Comparison of ENCODE assay signal across 1 cellular context in the genomic region with DNA sequence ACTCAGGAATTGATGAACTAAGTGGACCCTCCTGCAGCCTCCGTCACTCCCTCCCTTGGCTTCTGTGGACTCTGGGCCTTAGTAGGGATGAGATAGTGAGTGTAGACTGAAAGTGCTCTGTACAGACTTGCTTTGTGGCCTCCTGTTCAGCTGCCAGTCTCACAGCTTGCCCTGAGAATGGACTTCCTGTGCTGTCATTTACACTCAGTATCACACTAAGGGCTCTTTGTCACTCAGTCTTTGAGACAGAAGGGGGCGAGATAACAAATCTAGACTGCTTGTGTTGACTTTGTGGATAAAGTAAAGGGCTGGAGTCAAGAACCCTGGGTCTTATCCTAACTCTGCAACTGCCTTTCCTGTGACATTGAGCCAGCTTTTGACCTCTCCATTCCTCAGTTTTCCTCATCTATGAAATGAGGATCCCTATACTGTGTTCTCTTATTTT.
TF ChIP-seq lines count a peak whose summit lies in the region.

No MANE protein-coding gene starts in this region.

TF ChIP-seq in HepG2, 621 proteins besides CTCF, POLR2A, EP300 and RAD21 (continued from another document and continues in another):
- TF ChIP-seq, protein P1, sequence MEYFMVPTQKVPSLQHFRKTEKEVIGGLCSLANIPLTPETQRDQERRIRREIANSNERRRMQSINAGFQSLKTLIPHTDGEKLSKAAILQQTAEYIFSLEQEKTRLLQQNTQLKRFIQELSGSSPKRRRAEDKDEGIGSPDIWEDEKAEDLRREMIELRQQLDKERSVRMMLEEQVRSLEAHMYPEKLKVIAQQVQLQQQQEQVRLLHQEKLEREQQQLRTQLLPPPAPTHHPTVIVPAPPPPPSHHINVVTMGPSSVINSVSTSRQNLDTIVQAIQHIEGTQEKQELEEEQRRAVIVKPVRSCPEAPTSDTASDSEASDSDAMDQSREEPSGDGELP (IDR thresholded peaks at IDR 0.05; ENCODE audit: borderline replicate concordance, low read depth), result peak; percentile 30; the same call in 1 of the 2 replicates
- TF ChIP-seq, protein P2, sequence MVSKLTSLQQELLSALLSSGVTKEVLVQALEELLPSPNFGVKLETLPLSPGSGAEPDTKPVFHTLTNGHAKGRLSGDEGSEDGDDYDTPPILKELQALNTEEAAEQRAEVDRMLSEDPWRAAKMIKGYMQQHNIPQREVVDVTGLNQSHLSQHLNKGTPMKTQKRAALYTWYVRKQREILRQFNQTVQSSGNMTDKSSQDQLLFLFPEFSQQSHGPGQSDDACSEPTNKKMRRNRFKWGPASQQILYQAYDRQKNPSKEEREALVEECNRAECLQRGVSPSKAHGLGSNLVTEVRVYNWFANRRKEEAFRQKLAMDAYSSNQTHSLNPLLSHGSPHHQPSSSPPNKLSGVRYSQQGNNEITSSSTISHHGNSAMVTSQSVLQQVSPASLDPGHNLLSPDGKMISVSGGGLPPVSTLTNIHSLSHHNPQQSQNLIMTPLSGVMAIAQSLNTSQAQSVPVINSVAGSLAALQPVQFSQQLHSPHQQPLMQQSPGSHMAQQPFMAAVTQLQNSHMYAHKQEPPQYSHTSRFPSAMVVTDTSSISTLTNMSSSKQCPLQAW (CRISPR knock-in tag; IDR thresholded peaks at IDR 0.05), result no peak
- TF ChIP-seq ZFP1 (CRISPR knock-in tag; IDR thresholded peaks at IDR 0.05) (no peak), TBL1XR1 (IDR thresholded peaks at IDR 0.05; ENCODE audit: borderline replicate concordance, low read length, partially characterized antibody) (no peak), MEIS1 (CRISPR knock-in tag; IDR thresholded peaks at IDR 0.05; ENCODE audit: borderline replicate concordance) (no peak), RAD51 (IDR thresholded peaks at IDR 0.05; ENCODE audit: borderline replicate concordance) (no peak), KDM4B (CRISPR knock-in tag; IDR thresholded peaks at IDR 0.05) (no peak), MTA1 (CRISPR knock-in tag; IDR thresholded peaks at IDR 0.05; ENCODE audit: borderline replicate concordance) (no peak), ZNF362 (CRISPR knock-in tag; IDR thresholded peaks at IDR 0.05; ENCODE audit: borderline replicate concordance) (no peak; the same call in 1 of the 2 replicates), MIXL1 (CRISPR knock-in tag; IDR thresholded peaks at IDR 0.05) (peak; percentile 52; the same call in 1 of the 2 replicates), CENPBD1 (CRISPR knock-in tag; IDR thresholded peaks at IDR 0.05; ENCODE audit: borderline replicate concordance, low read depth) (no peak), ZNF251 (CRISPR knock-in tag; IDR thresholded peaks at IDR 0.05) (no peak), ZNF143 (CRISPR knock-in tag; IDR thresholded peaks at IDR 0.05) (no peak), MTERF4 (CRISPR knock-in tag; IDR thresholded peaks at IDR 0.05) (no peak), HNRNPL (IDR thresholded peaks at IDR 0.05; ENCODE audit: low read depth, low read length) (no peak), FOXO1 (CRISPR knock-in tag; IDR thresholded peaks at IDR 0.05) (peak; percentile 13; the same call in 1 of the 2 replicates), GATAD2A (CRISPR knock-in tag; IDR thresholded peaks at IDR 0.05) (peak; percentile 64; the same call in 1 of the 2 replicates), ZSCAN22 (CRISPR knock-in tag; IDR thresholded peaks at IDR 0.05) (no peak), BATF2 (CRISPR knock-in tag; IDR thresholded peaks at IDR 0.05) (no peak), ZFAT (CRISPR knock-in tag; conservative IDR thresholded peaks at IDR 0.05) (no peak), ASH2L (IDR thresholded peaks at IDR 0.05; ENCODE audit: insufficient read length, low read depth, low read length) (peak; percentile 44), ZNF563 (CRISPR knock-in tag; IDR thresholded peaks at IDR 0.05) (no peak), ZNF446 (CRISPR knock-in tag; IDR thresholded peaks at IDR 0.05) (no peak), ZNF383 (CRISPR knock-in tag; IDR thresholded peaks at IDR 0.05; ENCODE audit: borderline replicate concordance) (no peak)
- TF ChIP-seq, protein P3, sequence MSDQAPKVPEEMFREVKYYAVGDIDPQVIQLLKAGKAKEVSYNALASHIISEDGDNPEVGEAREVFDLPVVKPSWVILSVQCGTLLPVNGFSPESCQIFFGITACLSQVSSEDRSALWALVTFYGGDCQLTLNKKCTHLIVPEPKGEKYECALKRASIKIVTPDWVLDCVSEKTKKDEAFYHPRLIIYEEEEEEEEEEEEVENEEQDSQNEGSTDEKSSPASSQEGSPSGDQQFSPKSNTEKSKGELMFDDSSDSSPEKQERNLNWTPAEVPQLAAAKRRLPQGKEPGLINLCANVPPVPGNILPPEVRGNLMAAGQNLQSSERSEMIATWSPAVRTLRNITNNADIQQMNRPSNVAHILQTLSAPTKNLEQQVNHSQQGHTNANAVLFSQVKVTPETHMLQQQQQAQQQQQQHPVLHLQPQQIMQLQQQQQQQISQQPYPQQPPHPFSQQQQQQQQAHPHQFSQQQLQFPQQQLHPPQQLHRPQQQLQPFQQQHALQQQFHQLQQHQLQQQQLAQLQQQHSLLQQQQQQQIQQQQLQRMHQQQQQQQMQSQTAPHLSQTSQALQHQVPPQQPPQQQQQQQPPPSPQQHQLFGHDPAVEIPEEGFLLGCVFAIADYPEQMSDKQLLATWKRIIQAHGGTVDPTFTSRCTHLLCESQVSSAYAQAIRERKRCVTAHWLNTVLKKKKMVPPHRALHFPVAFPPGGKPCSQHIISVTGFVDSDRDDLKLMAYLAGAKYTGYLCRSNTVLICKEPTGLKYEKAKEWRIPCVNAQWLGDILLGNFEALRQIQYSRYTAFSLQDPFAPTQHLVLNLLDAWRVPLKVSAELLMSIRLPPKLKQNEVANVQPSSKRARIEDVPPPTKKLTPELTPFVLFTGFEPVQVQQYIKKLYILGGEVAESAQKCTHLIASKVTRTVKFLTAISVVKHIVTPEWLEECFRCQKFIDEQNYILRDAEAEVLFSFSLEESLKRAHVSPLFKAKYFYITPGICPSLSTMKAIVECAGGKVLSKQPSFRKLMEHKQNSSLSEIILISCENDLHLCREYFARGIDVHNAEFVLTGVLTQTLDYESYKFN (CRISPR knock-in tag; conservative IDR thresholded peaks at IDR 0.05), result peak; percentile 58; the same call in 1 of the 2 replicates
- TF ChIP-seq, protein P4, sequence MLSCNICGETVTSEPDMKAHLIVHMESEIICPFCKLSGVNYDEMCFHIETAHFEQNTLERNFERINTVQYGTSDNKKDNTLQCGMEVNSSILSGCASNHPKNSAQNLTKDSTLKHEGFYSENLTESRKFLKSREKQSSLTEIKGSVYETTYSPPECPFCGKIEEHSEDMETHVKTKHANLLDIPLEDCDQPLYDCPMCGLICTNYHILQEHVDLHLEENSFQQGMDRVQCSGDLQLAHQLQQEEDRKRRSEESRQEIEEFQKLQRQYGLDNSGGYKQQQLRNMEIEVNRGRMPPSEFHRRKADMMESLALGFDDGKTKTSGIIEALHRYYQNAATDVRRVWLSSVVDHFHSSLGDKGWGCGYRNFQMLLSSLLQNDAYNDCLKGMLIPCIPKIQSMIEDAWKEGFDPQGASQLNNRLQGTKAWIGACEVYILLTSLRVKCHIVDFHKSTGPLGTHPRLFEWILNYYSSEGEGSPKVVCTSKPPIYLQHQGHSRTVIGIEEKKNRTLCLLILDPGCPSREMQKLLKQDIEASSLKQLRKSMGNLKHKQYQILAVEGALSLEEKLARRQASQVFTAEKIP (CRISPR knock-in tag; IDR thresholded peaks at IDR 0.05; ENCODE audit: borderline replicate concordance), result no peak
- TF ChIP-seq, protein P5, sequence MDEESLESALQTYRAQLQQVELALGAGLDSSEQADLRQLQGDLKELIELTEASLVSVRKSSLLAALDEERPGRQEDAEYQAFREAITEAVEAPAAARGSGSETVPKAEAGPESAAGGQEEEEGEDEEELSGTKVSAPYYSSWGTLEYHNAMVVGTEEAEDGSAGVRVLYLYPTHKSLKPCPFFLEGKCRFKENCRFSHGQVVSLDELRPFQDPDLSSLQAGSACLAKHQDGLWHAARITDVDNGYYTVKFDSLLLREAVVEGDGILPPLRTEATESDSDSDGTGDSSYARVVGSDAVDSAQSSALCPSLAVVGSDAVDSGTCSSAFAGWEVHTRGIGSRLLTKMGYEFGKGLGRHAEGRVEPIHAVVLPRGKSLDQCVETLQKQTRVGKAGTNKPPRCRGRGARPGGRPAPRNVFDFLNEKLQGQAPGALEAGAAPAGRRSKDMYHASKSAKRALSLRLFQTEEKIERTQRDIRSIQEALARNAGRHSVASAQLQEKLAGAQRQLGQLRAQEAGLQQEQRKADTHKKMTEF (CRISPR knock-in tag; IDR thresholded peaks at IDR 0.05), result 0 out of 2 replicates have a peak, but pooled peaks have one; percentile 36
- TF ChIP-seq, protein P6, sequence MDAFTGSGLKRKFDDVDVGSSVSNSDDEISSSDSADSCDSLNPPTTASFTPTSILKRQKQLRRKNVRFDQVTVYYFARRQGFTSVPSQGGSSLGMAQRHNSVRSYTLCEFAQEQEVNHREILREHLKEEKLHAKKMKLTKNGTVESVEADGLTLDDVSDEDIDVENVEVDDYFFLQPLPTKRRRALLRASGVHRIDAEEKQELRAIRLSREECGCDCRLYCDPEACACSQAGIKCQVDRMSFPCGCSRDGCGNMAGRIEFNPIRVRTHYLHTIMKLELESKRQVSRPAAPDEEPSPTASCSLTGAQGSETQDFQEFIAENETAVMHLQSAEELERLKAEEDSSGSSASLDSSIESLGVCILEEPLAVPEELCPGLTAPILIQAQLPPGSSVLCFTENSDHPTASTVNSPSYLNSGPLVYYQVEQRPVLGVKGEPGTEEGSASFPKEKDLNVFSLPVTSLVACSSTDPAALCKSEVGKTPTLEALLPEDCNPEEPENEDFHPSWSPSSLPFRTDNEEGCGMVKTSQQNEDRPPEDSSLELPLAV (CRISPR knock-in tag; conservative IDR thresholded peaks at IDR 0.05; ENCODE audit: low read depth), result no peak
- TF ChIP-seq, protein P7, sequence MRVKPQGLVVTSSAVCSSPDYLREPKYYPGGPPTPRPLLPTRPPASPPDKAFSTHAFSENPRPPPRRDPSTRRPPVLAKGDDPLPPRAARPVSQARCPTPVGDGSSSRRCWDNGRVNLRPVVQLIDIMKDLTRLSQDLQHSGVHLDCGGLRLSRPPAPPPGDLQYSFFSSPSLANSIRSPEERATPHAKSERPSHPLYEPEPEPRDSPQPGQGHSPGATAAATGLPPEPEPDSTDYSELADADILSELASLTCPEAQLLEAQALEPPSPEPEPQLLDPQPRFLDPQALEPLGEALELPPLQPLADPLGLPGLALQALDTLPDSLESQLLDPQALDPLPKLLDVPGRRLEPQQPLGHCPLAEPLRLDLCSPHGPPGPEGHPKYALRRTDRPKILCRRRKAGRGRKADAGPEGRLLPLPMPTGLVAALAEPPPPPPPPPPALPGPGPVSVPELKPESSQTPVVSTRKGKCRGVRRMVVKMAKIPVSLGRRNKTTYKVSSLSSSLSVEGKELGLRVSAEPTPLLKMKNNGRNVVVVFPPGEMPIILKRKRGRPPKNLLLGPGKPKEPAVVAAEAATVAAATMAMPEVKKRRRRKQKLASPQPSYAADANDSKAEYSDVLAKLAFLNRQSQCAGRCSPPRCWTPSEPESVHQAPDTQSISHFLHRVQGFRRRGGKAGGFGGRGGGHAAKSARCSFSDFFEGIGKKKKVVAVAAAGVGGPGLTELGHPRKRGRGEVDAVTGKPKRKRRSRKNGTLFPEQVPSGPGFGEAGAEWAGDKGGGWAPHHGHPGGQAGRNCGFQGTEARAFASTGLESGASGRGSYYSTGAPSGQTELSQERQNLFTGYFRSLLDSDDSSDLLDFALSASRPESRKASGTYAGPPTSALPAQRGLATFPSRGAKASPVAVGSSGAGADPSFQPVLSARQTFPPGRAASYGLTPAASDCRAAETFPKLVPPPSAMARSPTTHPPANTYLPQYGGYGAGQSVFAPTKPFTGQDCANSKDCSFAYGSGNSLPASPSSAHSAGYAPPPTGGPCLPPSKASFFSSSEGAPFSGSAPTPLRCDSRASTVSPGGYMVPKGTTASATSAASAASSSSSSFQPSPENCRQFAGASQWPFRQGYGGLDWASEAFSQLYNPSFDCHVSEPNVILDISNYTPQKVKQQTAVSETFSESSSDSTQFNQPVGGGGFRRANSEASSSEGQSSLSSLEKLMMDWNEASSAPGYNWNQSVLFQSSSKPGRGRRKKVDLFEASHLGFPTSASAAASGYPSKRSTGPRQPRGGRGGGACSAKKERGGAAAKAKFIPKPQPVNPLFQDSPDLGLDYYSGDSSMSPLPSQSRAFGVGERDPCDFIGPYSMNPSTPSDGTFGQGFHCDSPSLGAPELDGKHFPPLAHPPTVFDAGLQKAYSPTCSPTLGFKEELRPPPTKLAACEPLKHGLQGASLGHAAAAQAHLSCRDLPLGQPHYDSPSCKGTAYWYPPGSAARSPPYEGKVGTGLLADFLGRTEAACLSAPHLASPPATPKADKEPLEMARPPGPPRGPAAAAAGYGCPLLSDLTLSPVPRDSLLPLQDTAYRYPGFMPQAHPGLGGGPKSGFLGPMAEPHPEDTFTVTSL (CRISPR knock-in tag; IDR thresholded peaks at IDR 0.05; ENCODE audit: borderline replicate concordance), result peak; percentile 68; the same call in 1 of the 2 replicates
- TF ChIP-seq, protein P8, sequence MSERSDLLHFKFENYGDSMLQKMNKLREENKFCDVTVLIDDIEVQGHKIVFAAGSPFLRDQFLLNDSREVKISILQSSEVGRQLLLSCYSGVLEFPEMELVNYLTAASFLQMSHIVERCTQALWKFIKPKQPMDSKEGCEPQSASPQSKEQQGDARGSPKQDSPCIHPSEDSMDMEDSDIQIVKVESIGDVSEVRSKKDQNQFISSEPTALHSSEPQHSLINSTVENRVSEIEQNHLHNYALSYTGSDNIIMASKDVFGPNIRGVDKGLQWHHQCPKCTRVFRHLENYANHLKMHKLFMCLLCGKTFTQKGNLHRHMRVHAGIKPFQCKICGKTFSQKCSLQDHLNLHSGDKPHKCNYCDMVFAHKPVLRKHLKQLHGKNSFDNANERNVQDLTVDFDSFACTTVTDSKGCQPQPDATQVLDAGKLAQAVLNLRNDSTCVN (CRISPR knock-in tag; IDR thresholded peaks at IDR 0.05; ENCODE audit: borderline replicate concordance), result peak; percentile 44; the same call in 1 of the 2 replicates
